20 cellular contexts compared by ENCODE assay signal in the genomic region with DNA sequence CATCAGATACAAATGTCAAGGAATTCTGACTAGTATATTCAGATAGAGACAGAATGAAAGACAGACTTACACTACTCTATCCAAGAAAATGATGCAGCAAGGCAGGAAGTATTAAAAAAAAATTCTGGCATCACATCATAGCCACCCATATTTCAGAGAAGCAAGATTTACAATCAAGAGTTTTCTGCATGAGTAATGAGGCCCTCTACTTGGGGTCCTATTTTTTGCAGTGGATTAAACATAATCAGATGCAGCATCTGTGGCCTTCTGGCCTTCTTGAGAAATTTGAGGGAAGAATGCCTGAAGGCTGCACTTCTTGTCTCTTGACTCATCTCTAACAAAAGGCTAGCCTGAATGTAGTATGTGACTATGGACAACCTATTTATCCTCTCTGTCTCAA. TPM values are rescaled to one million over a fixed set of nuclear protein-coding genes. Genes with fewer than 3 reads are reported as not detected.
DNase-seq lines count a peak whose midpoint lies in the region; ATAC-seq and TF ChIP-seq lines count a peak whose summit lies in the region.
"Had no signal": no experiment of that assay in that cellular context is flagged by ENCODE, and none has a peak within 500 bp of the region (broad histone marks: within the 10 kb centered on the region; RNA-seq: fewer than 3 reads in every experiment).

No MANE protein-coding gene starts in this region.

- H3K27ac ChIP-seq in RWPE2 (ENCODE audit: poor library complexity, severe bottlenecking): peak overlapping the region; percentile 79
- peak overlapping the region; percentile 34 for H3K27ac ChIP-seq in osteoblast (ENCODE audit: low read depth, low read length)
- H3K27ac ChIP-seq in aorta (ENCODE audit: low read depth in 1 of 2, low read length in 2 of 2): no peak overlapping the region
- H3K27ac ChIP-seq: heart left ventricle, left ventricle myocardium inferior, Peyer's patch, transverse colon had no signal

- TF ChIP-seq CTCF in RWPE2 (IDR thresholded peaks at IDR 0.05; ENCODE audit: poor library complexity, severe bottlenecking) (no peak), epithelial cell of esophagus (IDR thresholded peaks at IDR 0.05; ENCODE audit: insufficient read depth, low read depth, low read length, missing control alignments) (no peak), osteoblast (IDR thresholded peaks at IDR 0.05; ENCODE audit: extremely low read depth, low read depth, low read length) (no peak)

- ATAC-seq in RWPE2 (ENCODE audit: low read depth): peak; percentile 95
- no peak for ATAC-seq in GM18907 (IDR thresholded peaks at IDR 0.05; ENCODE audit: unreplicated experiment)
- ATAC-seq in aorta (ENCODE audit: low FRiP score): no peak
- ATAC-seq: activated T-cell treated with anti-CD3 and anti-CD28 coated beads, Interleukin-2, amount 50 U/mL, for 72 hours; heart left ventricle had no signal

- H4K20me1 ChIP-seq in osteoblast (ENCODE audit: insufficient read depth, low read length): no peaks in the 10 kb centered on the region

- H3K4me3 ChIP-seq in RWPE2 (ENCODE audit: severe bottlenecking): no peak overlapping the region
- H3K4me3 ChIP-seq in epithelial cell of esophagus (ENCODE audit: low read length): no peak overlapping the region
- H3K4me3 ChIP-seq in osteoblast (ENCODE audit: insufficient read depth, low read length): no peak overlapping the region
- no peak overlapping the region for H3K4me3 ChIP-seq in aorta (ENCODE audit: low read length in 2 of 2)
- H3K4me3 ChIP-seq: heart left ventricle, left ventricle myocardium inferior, Peyer's patch, transverse colon had no signal

- DNase-seq in ELR (ENCODE audit: low read depth) (peak; percentile 96), RWPE2 (ENCODE audit: low spot score) (no peak), epithelial cell of esophagus (ENCODE audit: low read depth) (peak; percentile 25), osteoblast (ENCODE audit: insufficient read length, low spot score, missing footprints) (no peak), aorta (no peak)
- no peak for DNase-seq in stimulated activated CD4-positive, alpha-beta T cell treated with anti-CD3 and anti-CD28 coated beads, Interleukin-15, amount 100 ng/mL, for 24 hours
- no peak for DNase-seq in activated T-cell treated with anti-CD3 and anti-CD28 coated beads, Interleukin-2, amount 50 U/mL, for 48 hours
- DNase-seq: activated CD4-positive, alpha-beta T cell treated with anti-CD3 and anti-CD28 coated beads, Interleukin-2, amount 10 ng/mL, durations not matched to agents 24 days and 14 days; activated T-cell treated with anti-CD3 and anti-CD28 coated beads, Interleukin-2, amount 50 U/mL, for 72 hours; CD4-positive, alpha-beta memory T cell; effector CD8-positive, alpha-beta T cell; heart left ventricle; left ventricle myocardium inferior; naive B cell; NCI-H187; Peyer's patch; stimulated activated CD4-positive, alpha-beta T cell treated with anti-CD3 and anti-CD28 coated beads, Interleukin-2, amount 100 ng/mL, for 48 hours; transverse colon had no signal

- H3K9me3 ChIP-seq in RWPE2 (ENCODE audit: severe bottlenecking) (no peaks in the 10 kb centered on the region), osteoblast (ENCODE audit: low read depth, low read length) (no peaks in the 10 kb centered on the region), aorta (ENCODE audit: control insufficient read depth, low read length) (no peaks in the 10 kb centered on the region)
- H3K9me3 ChIP-seq: heart left ventricle, left ventricle myocardium inferior, Peyer's patch, transverse colon had no signal

- H3K4me2 ChIP-seq in osteoblast (ENCODE audit: insufficient read depth, low read length): peak overlapping the region; percentile 18

- peaks cover 7% of the 10 kb centered on the region for H3K4me1 ChIP-seq in RWPE2 (ENCODE audit: insufficient read depth, poor library complexity, severe bottlenecking)
- H3K4me1 ChIP-seq in osteoblast (ENCODE audit: insufficient read depth, low read length): peaks cover 9% of the 10 kb centered on the region
- H3K4me1 ChIP-seq in aorta (ENCODE audit: control insufficient read depth in 1 of 2, insufficient read depth in 2 of 2, low read length in 2 of 2): no peaks in the 10 kb centered on the region
- H3K4me1 ChIP-seq: heart left ventricle, left ventricle myocardium inferior, Peyer's patch, transverse colon had no signal

- no peaks in the 10 kb centered on the region for H3K79me2 ChIP-seq in osteoblast (ENCODE audit: insufficient read depth, low read length)

- H3K27me3 ChIP-seq in RWPE2 (ENCODE audit: insufficient read depth, poor library complexity, severe bottlenecking): no peaks in the 10 kb centered on the region
- no peaks in the 10 kb centered on the region for H3K27me3 ChIP-seq in osteoblast (ENCODE audit: insufficient read depth, low read length)
- no peaks in the 10 kb centered on the region for H3K27me3 ChIP-seq in aorta (ENCODE audit: control insufficient read depth in 1 of 2, insufficient read depth in 2 of 2, low read length in 1 of 2)
- H3K27me3 ChIP-seq: heart left ventricle, Peyer's patch, transverse colon had no signal

- intact Hi-C loops in aorta (cut with DNase I): no loop called here

- H2AFZ ChIP-seq in osteoblast (ENCODE audit: low read length): no peak overlapping the region

- H3K36me3 ChIP-seq in RWPE2 (ENCODE audit: low read depth) (no peaks in the 10 kb centered on the region), osteoblast (ENCODE audit: insufficient read depth, low read length) (no peaks in the 10 kb centered on the region), aorta (ENCODE audit: control insufficient read depth in 1 of 2, insufficient read depth in 2 of 2, low read length in 1 of 2) (no peaks in the 10 kb centered on the region)
- H3K36me3 ChIP-seq: heart left ventricle, left ventricle myocardium inferior, Peyer's patch, transverse colon had no signal

RNA-seq across cellular contexts. Expression of a gene that starts 48.2 kb away (rescaled TPM):
- 35.8 and 35.9 TPM in 2 replicates for total RNA-seq in osteoblast
- 100 to 1,000 TPM in 1 of 2 donors, 10 to 100 TPM in 1; 31.3 to 119 TPM for total RNA-seq in aorta
- 10 to 100 TPM in 1 of 2 donors, 1 to 10 TPM in 1; 1.3 to 15.1 TPM for polyA plus RNA-seq in aorta
- total RNA-seq: activated T-cell treated with anti-CD3 and anti-CD28 coated beads, Interleukin-2, amount 50 U/mL, for 72 hours; CD4-positive, alpha-beta memory T cell; T-helper 2 cell treated with Interferon-gamma antibody and Interleukin-4, amounts not matched to agents 100 ng/mL and 5 ng/mL, for 36 hours had no signal
- polyA plus RNA-seq: CD4-positive, alpha-beta memory T cell had no signal

Comparison
In these comparisons a context has a peak if more than half of its experiments do, and no peak if none do; other contexts are left out.
1. DNase-seq: peak in ELR (single experiment) and epithelial cell of esophagus (single experiment); none in RWPE2 (single experiment), osteoblast (single experiment), stimulated activated CD4-positive, alpha-beta T cell treated with anti-CD3 and anti-CD28 coated beads, Interleukin-15, amount 100 ng/mL, for 24 hours (single experiment), activated T-cell treated with anti-CD3 and anti-CD28 coated beads, Interleukin-2, amount 50 U/mL, for 48 hours (0 of 2) and aorta (0 of 2).
2. H3K27ac ChIP-seq: peak in RWPE2 (single experiment) and osteoblast (single experiment); none in aorta (0 of 2).